19 cellular contexts compared by ENCODE assay signal in the genomic region with DNA sequence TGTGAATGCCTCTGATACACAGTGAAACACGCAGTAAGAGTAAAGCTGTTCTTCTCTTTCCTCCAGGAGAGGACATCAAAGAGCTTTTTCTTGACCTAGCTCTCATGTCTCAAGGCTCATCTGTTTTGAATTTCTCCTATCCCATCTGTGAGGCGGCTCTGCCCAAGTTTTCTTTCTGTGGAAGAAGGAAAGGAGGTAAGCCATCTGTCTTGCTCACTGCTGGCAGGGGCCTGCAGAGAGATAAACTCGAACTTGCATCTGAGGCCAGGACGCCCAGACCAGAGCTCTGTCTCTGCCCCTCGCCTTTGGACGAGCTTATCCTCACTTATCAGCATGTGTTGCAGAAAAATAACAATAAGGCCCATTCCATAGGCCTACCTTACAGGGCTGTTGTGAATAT. TPM values are rescaled to one million over a fixed set of nuclear protein-coding genes. Genes with fewer than 3 reads are reported as not detected.
DNase-seq lines count a peak whose midpoint lies in the region; ATAC-seq and TF ChIP-seq lines count a peak whose summit lies in the region.
"Had no signal": no experiment of that assay in that cellular context is flagged by ENCODE, and none has a peak within 500 bp of the region (broad histone marks: within the 10 kb centered on the region; RNA-seq: fewer than 3 reads in every experiment).

No MANE protein-coding gene starts in this region.

- ATAC-seq in HG02884 (IDR thresholded peaks at IDR 0.05; ENCODE audit: unreplicated experiment) (no peak), GM18519 (IDR thresholded peaks at IDR 0.05; ENCODE audit: low FRiP score, unreplicated experiment) (no peak)
- ATAC-seq: GM23338 had no signal

- H3K27ac ChIP-seq in cingulate gyrus (ENCODE audit: low read depth, low read length): peak overlapping the region; percentile 42
- peak overlapping the region; percentile 28 to 45 for H3K27ac ChIP-seq in uterus
- H3K27ac ChIP-seq: BLaER1, HL-60 had no signal

- H3K36me3 ChIP-seq in uterus: no peaks in the 10 kb centered on the region
- H3K36me3 ChIP-seq: BLaER1 had no signal

- no peak overlapping the region for H3K4me3 ChIP-seq in uterus
- H3K4me3 ChIP-seq: BLaER1, GM23338 had no signal

- no peak for TF ChIP-seq CTCF in uterus (IDR thresholded peaks at IDR 0.05)

- no peaks in the 10 kb centered on the region for H3K9me3 ChIP-seq in uterus
- H3K9me3 ChIP-seq: BLaER1 had no signal

- H3K27me3 ChIP-seq in uterus: no peaks in the 10 kb centered on the region
- H3K27me3 ChIP-seq: BLaER1 had no signal

- no peak for TF ChIP-seq POLR2A in uterus (IDR thresholded peaks at IDR 0.05)

- DNase-seq in DMS 273 (lab: John Stamatoyannopoulos, UW; ENCODE audit: unreplicated experiment): peak; percentile 87
- peak; percentile 68 for DNase-seq in NCI-H446 treated with DMSO at 0.1 percent for 48 hours (lab: John Stamatoyannopoulos, UW)
- DNase-seq in uterus: no peak
- DNase-seq in HuH-7 (ENCODE audit: low spot score): no peak
- DNase-seq: 8988T; CD4-positive, alpha-beta memory T cell; DMS53; DND-41; EL; HCEC 1CT; IMR-90 had no signal

- intact Hi-C loops in uterus (cut with DNase I; ENCODE audit: low total_unique reads): no loop called here

- no peaks in the 10 kb centered on the region for H3K4me1 ChIP-seq in uterus
- H3K4me1 ChIP-seq: BLaER1 had no signal

RNA-seq across cellular contexts. Expression of a gene that starts 37.7 kb away (rescaled TPM):
- 1 to 10 TPM in 1 of 4 donors, under 1 TPM in 1, not detected in 2; 0.73 to 4.4 TPM for total RNA-seq in uterus
- total RNA-seq: A673, GM23338, HT1080, IMR-90 had no signal

Comparison
In these comparisons a context has a peak if more than half of its experiments do, and no peak if none do; other contexts are left out.
1. DNase-seq: peak in DMS 273 (single experiment) and NCI-H446 treated with DMSO at 0.1 percent for 48 hours (single experiment); none in uterus (0 of 2) and HuH-7 (single experiment).